In the genomic region with DNA sequence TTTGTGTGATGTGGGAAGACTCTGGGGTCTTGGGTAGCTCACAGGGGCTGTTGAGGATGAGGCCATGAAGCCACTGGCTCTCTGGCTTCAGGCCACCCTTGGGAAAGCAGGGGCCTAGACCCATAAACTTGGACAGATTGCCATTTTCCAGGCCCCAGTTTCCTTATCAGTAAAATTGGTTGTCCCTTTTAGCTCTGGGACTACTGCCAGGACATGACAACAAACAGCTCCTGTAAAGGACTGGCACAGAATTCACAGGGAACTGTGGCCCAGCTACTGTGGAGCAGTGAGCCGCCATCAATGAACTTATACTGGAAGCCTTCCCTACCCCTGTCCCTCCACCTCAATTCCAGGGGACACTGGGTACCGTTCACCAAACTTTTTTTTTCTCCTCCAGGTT, we compare ENCODE assay signal across 8 cellular contexts. TPM values are rescaled to one million over a fixed set of nuclear protein-coding genes. Genes with fewer than 3 reads are reported as not detected.
DNase-seq lines count a peak whose midpoint lies in the region; ATAC-seq, FAIRE-seq and TF ChIP-seq lines count a peak whose summit lies in the region.
"Not testable (repeated sequence)": the region's sequence is repeated elsewhere in the genome, so short reads cannot be mapped to it uniquely, and the experiment has no call there.
"Had no signal": no experiment of that assay in that cellular context is flagged by ENCODE, and none has a peak within 500 bp of the region (broad histone marks: within the 10 kb centered on the region; RNA-seq: fewer than 3 reads in every experiment).

No MANE protein-coding gene starts in this region.

- not testable (repeated sequence) for H3K4me2 ChIP-seq in SK-N-SH; HepG2 (ENCODE audit: low read depth, low read length)

- H3K4me3 ChIP-seq in BE2C (ENCODE audit: low read depth, low read length); SK-N-SH (ENCODE audit: low read depth in 2 of 2, low read length in 1 of 2); coronary artery; heart right ventricle; HepG2 (replicated peaks in 1 of 3; ENCODE audit: insufficient read depth in 1 of 3, low read depth in 2 of 3, low read length in 3 of 3); prostate gland: not testable (repeated sequence)

- not testable (repeated sequence) for TF ChIP-seq RAD21 in SK-N-SH (IDR thresholded peaks at IDR 0.05; ENCODE audit: low read length); HepG2 (CRISPR knock-in tag; IDR thresholded peaks at IDR 0.05)

- BruUV-seq in HepG2 (replicated peaks; lab: Mats Ljungman, UMichigan) = not testable (repeated sequence)

- 32% methylated on average over 2 of the region's 2 CpGs for WGBS in SK-N-SH (ENCODE audit: low lambda C conversion rate)
- 49 to 53% methylated on average over 2 of the region's 2 CpGs for WGBS in heart right ventricle, 2 donors
- WGBS in HepG2 (ENCODE audit: low lambda C conversion rate) = 74% methylated on average over 2 of the region's 2 CpGs
- WGBS in prostate gland = 35% methylated on average over 2 of the region's 2 CpGs

- DNase-seq in BE2C (peak; percentile 77), heart right ventricle (peak in 1 of 2 donors; percentile 46), prostate gland (ENCODE audit: low spot score) (peak; percentile 24)
- not testable (repeated sequence) for DNase-seq in SK-N-SH; coronary artery (ENCODE audit: low spot score); HepG2 (ENCODE audit: low spot score)

- H3K27me3 ChIP-seq in BE2C; SK-N-SH (ENCODE audit: insufficient read depth); heart right ventricle; HepG2 (ENCODE audit: control insufficient read depth in 1 of 2, insufficient read depth in 2 of 2, low read length in 2 of 2); prostate gland (replicated peaks; ENCODE audit: insufficient read depth): not testable (repeated sequence)

- not testable (repeated sequence) for H3K9ac ChIP-seq in SK-N-SH; HepG2 (ENCODE audit: insufficient read depth, low read depth, low read length)

- not testable (repeated sequence) for TF ChIP-seq CTCF in BE2C (IDR thresholded peaks at IDR 0.05; ENCODE audit: low read depth, low read length); SK-N-SH (IDR thresholded peaks at IDR 0.05); coronary artery (IDR thresholded peaks at IDR 0.05); heart right ventricle (IDR thresholded peaks at IDR 0.05); HepG2 (CRISPR knock-in tag; IDR thresholded peaks at IDR 0.05); prostate gland (IDR thresholded peaks at IDR 0.05)

- peak in 1 of 2 experiments; percentile 34; a peak in 1 of 4 replicates for TF ChIP-seq EP300 in SK-N-SH (IDR thresholded peaks at IDR 0.05; ENCODE audit: borderline replicate concordance in 1 of 2, low read depth in 1 of 2, low read length in 1 of 2)
- not testable (repeated sequence) for TF ChIP-seq EP300 in HepG2 (IDR thresholded peaks at IDR 0.05; ENCODE audit: low read depth in 2 of 2, low read length in 2 of 2); HepG2 (CRISPR knock-in tag; IDR thresholded peaks at IDR 0.05; ENCODE audit: borderline replicate concordance)

- not testable (repeated sequence) for H3K9me3 ChIP-seq in BE2C; SK-N-SH; heart right ventricle; HepG2 (ENCODE audit: low read length); prostate gland

- H3K4me1 ChIP-seq in BE2C (peaks cover 15% of the 10 kb centered on the region), SK-N-SH (ENCODE audit: control insufficient read depth in 1 of 2, insufficient read depth in 2 of 2, low read depth in 1 of 2, low read length in 1 of 2) (peaks cover 0 to 15% of the 10 kb centered on the region in 2 experiments; a peak in 1 of 4 replicates), heart right ventricle (peaks cover 0 to 32% (median 2%) of the 10 kb centered on the region in 9 donors)
- H3K4me1 ChIP-seq in HepG2 (ENCODE audit: insufficient read depth, low read length); prostate gland (replicated peaks): not testable (repeated sequence)

- H2AFZ ChIP-seq in SK-N-SH (ENCODE audit: low read depth); HepG2 (ENCODE audit: low read length): not testable (repeated sequence)

- H3F3A ChIP-seq in SK-N-SH (replicated peaks; ENCODE audit: insufficient read depth) = not testable (repeated sequence)

- intact Hi-C loops in heart right ventricle (cut with DNase I); HepG2 (cut with micrococcal nuclease; ENCODE audit: unreplicated experiment); prostate gland (cut with DNase I): not testable (repeated sequence)

- CTCF ChIA-PET in SK-N-SH (lab: Yijun Ruan, JAX) = interaction anchor here (1.0 to 1.1 kb wide), 2 partner anchors 41 to 85 kb away, joined by 3 read pairs; no protein-coding TSS in a partner anchor
- CTCF ChIA-PET in HepG2 (lab: Yijun Ruan, JAX; ENCODE audit: low intra/inter-chr PET ratio, low total read pairs) = not testable (repeated sequence)

- H4K20me1 ChIP-seq in SK-N-SH (ENCODE audit: insufficient read depth); HepG2 (ENCODE audit: insufficient read depth, low read length): not testable (repeated sequence)

- POLR2A ChIA-PET in SK-N-SH (lab: Yijun Ruan, JAX); HepG2 (lab: Yijun Ruan, JAX): not testable (repeated sequence)

- peak; percentile 30 for FAIRE-seq in HepG2 (lab: Jason Lieb, UNC)

- H3K9me2 ChIP-seq in SK-N-SH = not testable (repeated sequence)

- H3K79me2 ChIP-seq in SK-N-SH (ENCODE audit: insufficient read depth); HepG2 (ENCODE audit: insufficient read depth, low read length): not testable (repeated sequence)

- peak overlapping the region in 1 of 2 experiments; percentile 53; a peak in 2 of 4 replicates for H3K27ac ChIP-seq in SK-N-SH (ENCODE audit: low read depth in 2 of 2, low read length in 1 of 2)
- H3K27ac ChIP-seq in coronary artery = peak overlapping the region; percentile 32 to 65
- H3K27ac ChIP-seq in heart right ventricle = peak overlapping the region in 7 of 10 donors; percentile 31 to 52 (median 47)
- not testable (repeated sequence) for H3K27ac ChIP-seq in HepG2 (ENCODE audit: extremely low read length, insufficient read depth, low read length)
- peak overlapping the region in 1 of 2 donors; percentile 23 for H3K27ac ChIP-seq in prostate gland

- not testable (repeated sequence) for H3K36me3 ChIP-seq in BE2C; SK-N-SH (replicated peaks in 1 of 2; ENCODE audit: control insufficient read depth in 1 of 2, insufficient read depth in 2 of 2, low read length in 1 of 2); heart right ventricle; HepG2 (replicated peaks in 1 of 2; ENCODE audit: control insufficient read depth in 1 of 2, insufficient read depth in 2 of 2, low read length in 2 of 2); prostate gland

- not testable (repeated sequence) for TF ChIP-seq POLR2A in HepG2 (IDR thresholded peaks at IDR 0.05; ENCODE audit: insufficient read depth in 1 of 2, low read depth in 2 of 2, low read length in 2 of 2); prostate gland (IDR thresholded peaks at IDR 0.05)

- peak; percentile 46 to 86 (median 64) for ATAC-seq in heart right ventricle
- ATAC-seq in HepG2 = not testable (repeated sequence)

- in situ Hi-C loops in HepG2 (cut with HindIII; ENCODE audit: extremely low pct_ligation_motif_present, low pct_unique_long_range_greater_than_20kb) = not testable (repeated sequence)

RNA-seq across cellular contexts. Expression of gene DUOX2, which starts 36.6 kb away (rescaled TPM):
- polyA plus RNA-seq in BE2C (2012; ENCODE audit: insufficient read depth, insufficient read length, low read depth) = 0.66 TPM
- 0.02 TPM in 1 of 2 replicates, not detected in the other for polyA plus RNA-seq in SK-N-SH (2012; rRNA removed)
- under 0.01 and 0.01 TPM in 2 replicates for polyA plus RNA-seq in SK-N-SH (2012; cell fraction: cytosol; rRNA removed)
- 0.02 TPM in 2 replicates for polyA plus RNA-seq in SK-N-SH (2012; cell fraction: nucleus; rRNA removed)
- total RNA-seq in heart right ventricle = under 1 TPM in 9 of 10 donors, not detected in 1; 0.05 to 0.49 (median 0.15) TPM
- polyA plus RNA-seq in heart right ventricle = under 1 TPM; 0.03 to 0.73 TPM
- total RNA-seq in HepG2 (2016; rRNA removed; fragmentation: Illumina TruSeq; extraction: Trizol) = not detected in 2 replicates
- total RNA-seq in HepG2 (2016; cell fraction: cytosol; rRNA removed; fragmentation: Illumina TruSeq; extraction: Trizol; ENCODE audit: low read depth) = not detected in 2 replicates
- total RNA-seq in HepG2 (2016; cell fraction: insoluble cytoplasmic fraction; rRNA removed; fragmentation: Illumina TruSeq; extraction: Trizol) = not detected in 2 replicates
- total RNA-seq in HepG2 (2016; cell fraction: membrane; rRNA removed; fragmentation: Illumina TruSeq; extraction: Trizol) = not detected in 2 replicates
- total RNA-seq in HepG2 (2016; cell fraction: nucleus; rRNA removed; fragmentation: Illumina TruSeq; extraction: Trizol) = not detected in 2 replicates
- 0.08 and 0.27 TPM in 2 replicates for polyA plus RNA-seq in HepG2 (2011; rRNA removed)
- polyA plus RNA-seq in HepG2 (2011; cell fraction: cytosol; rRNA removed) = 0.04 and 0.06 TPM in 2 replicates
- polyA plus RNA-seq in HepG2 (2011; cell fraction: nucleus; rRNA removed) = 1.3 and 1.5 TPM in 2 replicates
- 0.09 and 0.39 TPM in 2 replicates for polyA plus RNA-seq in HepG2 (2012)
- polyA plus RNA-seq in HepG2 (2016; cell fraction: cytosol; fragmentation: Illumina TruSeq; extraction: Trizol; ENCODE audit: low read depth) = not detected in 2 replicates
- polyA plus RNA-seq in HepG2 (2016; cell fraction: insoluble cytoplasmic fraction; fragmentation: Illumina TruSeq; extraction: Trizol; ENCODE audit: low read depth) = not detected in 2 replicates
- polyA plus RNA-seq in HepG2 (2016; cell fraction: membrane; fragmentation: Illumina TruSeq; extraction: Trizol; ENCODE audit: low read depth) = not detected in 2 replicates
- not detected in 2 replicates for polyA plus RNA-seq in HepG2 (2016; cell fraction: nucleus; fragmentation: Illumina TruSeq; extraction: Trizol; ENCODE audit: insufficient read depth, low read depth)
- 0.02 and 0.16 TPM in 2 replicates for polyA minus RNA-seq in HepG2 (2011; rRNA and poly(A)+ RNA removed; ENCODE audit: low replicate concordance)
- polyA minus RNA-seq in HepG2 (2011; cell fraction: cytosol; rRNA and poly(A)+ RNA removed) = 0.09 and 0.30 TPM in 2 replicates
- polyA minus RNA-seq in HepG2 (2011; cell fraction: nucleus; rRNA and poly(A)+ RNA removed) = 0.39 and 0.62 TPM in 2 replicates
- total RNA-seq in prostate gland = 1 to 10 TPM; 2.3 to 2.5 TPM
- total RNA-seq: H1, LHCN-M2 had no signal

RNA-seq across cellular contexts. Expression of gene DUOXA2, which starts 36.7 kb away (rescaled TPM):
- polyA plus RNA-seq in BE2C (2012; ENCODE audit: insufficient read depth, insufficient read length, low read depth) = not detected
- polyA plus RNA-seq in SK-N-SH (2012; rRNA removed) = not detected in 2 replicates
- not detected in 2 replicates for polyA plus RNA-seq in SK-N-SH (2012; cell fraction: cytosol; rRNA removed)
- not detected in 2 replicates for polyA plus RNA-seq in SK-N-SH (2012; cell fraction: nucleus; rRNA removed)
- total RNA-seq in heart right ventricle = not detected
- polyA plus RNA-seq in heart right ventricle = not detected
- not detected in 2 replicates for total RNA-seq in HepG2 (2016; rRNA removed; fragmentation: Illumina TruSeq; extraction: Trizol)
- total RNA-seq in HepG2 (2016; cell fraction: cytosol; rRNA removed; fragmentation: Illumina TruSeq; extraction: Trizol; ENCODE audit: low read depth) = not detected in 2 replicates
- not detected in 2 replicates for total RNA-seq in HepG2 (2016; cell fraction: insoluble cytoplasmic fraction; rRNA removed; fragmentation: Illumina TruSeq; extraction: Trizol)
- not detected in 2 replicates for total RNA-seq in HepG2 (2016; cell fraction: membrane; rRNA removed; fragmentation: Illumina TruSeq; extraction: Trizol)
- not detected in 2 replicates for total RNA-seq in HepG2 (2016; cell fraction: nucleus; rRNA removed; fragmentation: Illumina TruSeq; extraction: Trizol)
- polyA plus RNA-seq in HepG2 (2011; rRNA removed) = 0.32 and 0.61 TPM in 2 replicates
- 0.27 TPM in 2 replicates for polyA plus RNA-seq in HepG2 (2011; cell fraction: cytosol; rRNA removed)
- 0.90 and 1.2 TPM in 2 replicates for polyA plus RNA-seq in HepG2 (2011; cell fraction: nucleus; rRNA removed)
- polyA plus RNA-seq in HepG2 (2012) = 0.12 and 0.71 TPM in 2 replicates
- not detected in 2 replicates for polyA plus RNA-seq in HepG2 (2016; cell fraction: cytosol; fragmentation: Illumina TruSeq; extraction: Trizol; ENCODE audit: low read depth)
- polyA plus RNA-seq in HepG2 (2016; cell fraction: insoluble cytoplasmic fraction; fragmentation: Illumina TruSeq; extraction: Trizol; ENCODE audit: low read depth) = not detected in 2 replicates
- not detected in 2 replicates for polyA plus RNA-seq in HepG2 (2016; cell fraction: membrane; fragmentation: Illumina TruSeq; extraction: Trizol; ENCODE audit: low read depth)
- polyA plus RNA-seq in HepG2 (2016; cell fraction: nucleus; fragmentation: Illumina TruSeq; extraction: Trizol; ENCODE audit: insufficient read depth, low read depth) = not detected in 2 replicates
- polyA minus RNA-seq in HepG2 (2011; rRNA and poly(A)+ RNA removed; ENCODE audit: low replicate concordance) = 0.32 TPM in 1 of 2 replicates, not detected in the other
- polyA minus RNA-seq in HepG2 (2011; cell fraction: cytosol; rRNA and poly(A)+ RNA removed) = not detected in 2 replicates
- polyA minus RNA-seq in HepG2 (2011; cell fraction: nucleus; rRNA and poly(A)+ RNA removed) = 0.37 TPM in 1 of 2 replicates, not detected in the other
- not detected for total RNA-seq in prostate gland
- total RNA-seq: H1, LHCN-M2 had no signal

RNA-seq across cellular contexts. Expression of gene DUOXA1, which starts 52.3 kb away (rescaled TPM):
- polyA plus RNA-seq in BE2C (2012; ENCODE audit: insufficient read depth, insufficient read length, low read depth) = not detected
- polyA plus RNA-seq in SK-N-SH (2012; rRNA removed) = 0.02 TPM in 1 of 2 replicates, not detected in the other
- 0.01 and 0.09 TPM in 2 replicates for polyA plus RNA-seq in SK-N-SH (2012; cell fraction: cytosol; rRNA removed)
- polyA plus RNA-seq in SK-N-SH (2012; cell fraction: nucleus; rRNA removed) = 0.44 and 1.2 TPM in 2 replicates
- 1 to 10 TPM in 1 of 10 donors, under 1 TPM in 8, not detected in 1; 0.11 to 1.3 (median 0.47) TPM for total RNA-seq in heart right ventricle
- polyA plus RNA-seq in heart right ventricle = 1 to 10 TPM in 1 of 2 donors, under 1 TPM in 1; 0.16 to 1.3 TPM
- not detected in 2 replicates for total RNA-seq in HepG2 (2016; rRNA removed; fragmentation: Illumina TruSeq; extraction: Trizol)
- total RNA-seq in HepG2 (2016; cell fraction: cytosol; rRNA removed; fragmentation: Illumina TruSeq; extraction: Trizol; ENCODE audit: low read depth) = not detected in 2 replicates
- total RNA-seq in HepG2 (2016; cell fraction: insoluble cytoplasmic fraction; rRNA removed; fragmentation: Illumina TruSeq; extraction: Trizol) = not detected in 2 replicates
- not detected in 2 replicates for total RNA-seq in HepG2 (2016; cell fraction: membrane; rRNA removed; fragmentation: Illumina TruSeq; extraction: Trizol)
- total RNA-seq in HepG2 (2016; cell fraction: nucleus; rRNA removed; fragmentation: Illumina TruSeq; extraction: Trizol) = not detected in 2 replicates
- polyA plus RNA-seq in HepG2 (2011; rRNA removed) = 0.10 TPM in 1 of 2 replicates, not detected in the other
- polyA plus RNA-seq in HepG2 (2011; cell fraction: cytosol; rRNA removed) = 0.03 and 0.07 TPM in 2 replicates
- 0.14 TPM in 1 of 2 replicates, not detected in the other for polyA plus RNA-seq in HepG2 (2011; cell fraction: nucleus; rRNA removed)
- polyA plus RNA-seq in HepG2 (2012) = 0.19 TPM in 1 of 2 replicates, not detected in the other
- polyA plus RNA-seq in HepG2 (2016; cell fraction: cytosol; fragmentation: Illumina TruSeq; extraction: Trizol; ENCODE audit: low read depth) = not detected in 2 replicates
- not detected in 2 replicates for polyA plus RNA-seq in HepG2 (2016; cell fraction: insoluble cytoplasmic fraction; fragmentation: Illumina TruSeq; extraction: Trizol; ENCODE audit: low read depth)
- not detected in 2 replicates for polyA plus RNA-seq in HepG2 (2016; cell fraction: membrane; fragmentation: Illumina TruSeq; extraction: Trizol; ENCODE audit: low read depth)
- polyA plus RNA-seq in HepG2 (2016; cell fraction: nucleus; fragmentation: Illumina TruSeq; extraction: Trizol; ENCODE audit: insufficient read depth, low read depth) = not detected in 2 replicates
- polyA minus RNA-seq in HepG2 (2011; rRNA and poly(A)+ RNA removed; ENCODE audit: low replicate concordance) = 0.14 TPM in 2 replicates
- not detected in 2 replicates for polyA minus RNA-seq in HepG2 (2011; cell fraction: cytosol; rRNA and poly(A)+ RNA removed)
- not detected in 2 replicates for polyA minus RNA-seq in HepG2 (2011; cell fraction: nucleus; rRNA and poly(A)+ RNA removed)
- 10 to 100 TPM; 17.6 to 38.8 TPM for total RNA-seq in prostate gland
- total RNA-seq: H1, LHCN-M2 had no signal

RNA-seq across cellular contexts. Expression of gene DUOX1, which starts 52.4 kb away (rescaled TPM):
- 1.4 TPM for polyA plus RNA-seq in BE2C (2012; ENCODE audit: insufficient read depth, insufficient read length, low read depth)
- polyA plus RNA-seq in SK-N-SH (2012; rRNA removed) (not detected in 2 replicates), heart right ventricle (under 1 TPM; 0.14 to 0.80 TPM), HepG2 (2011; rRNA removed) (0.03 TPM in 1 of 2 replicates, not detected in the other)
- under 0.01 and 0.01 TPM in 2 replicates for polyA plus RNA-seq in SK-N-SH (2012; cell fraction: cytosol; rRNA removed)
- polyA plus RNA-seq in SK-N-SH (2012; cell fraction: nucleus; rRNA removed) = 0.01 and 0.04 TPM in 2 replicates
- total RNA-seq in heart right ventricle (under 1 TPM in 9 of 10 donors, not detected in 1; 0.17 to 0.99 (median 0.61) TPM), HepG2 (2016; rRNA removed; fragmentation: Illumina TruSeq; extraction: Trizol) (not detected in 2 replicates), prostate gland (10 to 100 TPM; 18.4 to 32.1 TPM)
- not detected in 2 replicates for total RNA-seq in HepG2 (2016; cell fraction: cytosol; rRNA removed; fragmentation: Illumina TruSeq; extraction: Trizol; ENCODE audit: low read depth)
- not detected in 2 replicates for total RNA-seq in HepG2 (2016; cell fraction: insoluble cytoplasmic fraction; rRNA removed; fragmentation: Illumina TruSeq; extraction: Trizol)
- not detected in 2 replicates for total RNA-seq in HepG2 (2016; cell fraction: membrane; rRNA removed; fragmentation: Illumina TruSeq; extraction: Trizol)
- total RNA-seq in HepG2 (2016; cell fraction: nucleus; rRNA removed; fragmentation: Illumina TruSeq; extraction: Trizol) = not detected in 2 replicates
- polyA plus RNA-seq in HepG2 (2011; cell fraction: cytosol; rRNA removed) = not detected in 2 replicates
- polyA plus RNA-seq in HepG2 (2011; cell fraction: nucleus; rRNA removed) = 0.03 TPM in 1 of 2 replicates, not detected in the other
- polyA plus RNA-seq in HepG2 (2012) = 0.28 and 0.65 TPM in 2 replicates
- polyA plus RNA-seq in HepG2 (2016; cell fraction: cytosol; fragmentation: Illumina TruSeq; extraction: Trizol; ENCODE audit: low read depth) = not detected in 2 replicates
- 0.13 TPM in 1 of 2 replicates, not detected in the other for polyA plus RNA-seq in HepG2 (2016; cell fraction: insoluble cytoplasmic fraction; fragmentation: Illumina TruSeq; extraction: Trizol; ENCODE audit: low read depth)
- polyA plus RNA-seq in HepG2 (2016; cell fraction: membrane; fragmentation: Illumina TruSeq; extraction: Trizol; ENCODE audit: low read depth) = not detected in 2 replicates
- polyA plus RNA-seq in HepG2 (2016; cell fraction: nucleus; fragmentation: Illumina TruSeq; extraction: Trizol; ENCODE audit: insufficient read depth, low read depth) = not detected in 2 replicates
- 0.47 TPM in 1 of 2 replicates, not detected in the other for polyA minus RNA-seq in HepG2 (2011; rRNA and poly(A)+ RNA removed; ENCODE audit: low replicate concordance)
- polyA minus RNA-seq in HepG2 (2011; cell fraction: cytosol; rRNA and poly(A)+ RNA removed) = not detected in 2 replicates
- polyA minus RNA-seq in HepG2 (2011; cell fraction: nucleus; rRNA and poly(A)+ RNA removed) = not detected in 2 replicates

RNA-seq across cellular contexts. Expression of gene SORD, which starts 54.4 kb away (rescaled TPM):
- 35.3 TPM for polyA plus RNA-seq in BE2C (2012; ENCODE audit: insufficient read depth, insufficient read length, low read depth)
- 35.1 and 40.8 TPM in 2 replicates for polyA plus RNA-seq in SK-N-SH (2012; rRNA removed)
- polyA plus RNA-seq in SK-N-SH (2012; cell fraction: cytosol; rRNA removed) = 24.6 and 29.7 TPM in 2 replicates
- polyA plus RNA-seq in SK-N-SH (2012; cell fraction: nucleus; rRNA removed) = 56.5 and 58.9 TPM in 2 replicates
- 10 to 100 TPM in 8 of 10 donors, 1 to 10 TPM in 2; 8.3 to 15.2 (median 11.8) TPM for total RNA-seq in heart right ventricle
- polyA plus RNA-seq in heart right ventricle = 1 to 10 TPM; 2.2 to 3.2 TPM
- total RNA-seq in HepG2 (2016; rRNA removed; fragmentation: Illumina TruSeq; extraction: Trizol) = 59.1 and 104 TPM in 2 replicates
- 7.1 and 7.4 TPM in 2 replicates for total RNA-seq in HepG2 (2016; cell fraction: cytosol; rRNA removed; fragmentation: Illumina TruSeq; extraction: Trizol; ENCODE audit: low read depth)
- 59.7 and 103 TPM in 2 replicates for total RNA-seq in HepG2 (2016; cell fraction: insoluble cytoplasmic fraction; rRNA removed; fragmentation: Illumina TruSeq; extraction: Trizol)
- 22.6 and 22.9 TPM in 2 replicates for total RNA-seq in HepG2 (2016; cell fraction: membrane; rRNA removed; fragmentation: Illumina TruSeq; extraction: Trizol)
- total RNA-seq in HepG2 (2016; cell fraction: nucleus; rRNA removed; fragmentation: Illumina TruSeq; extraction: Trizol) = 46.4 and 52.3 TPM in 2 replicates
- polyA plus RNA-seq in HepG2 (2011; rRNA removed) = 73.1 and 95.3 TPM in 2 replicates
- polyA plus RNA-seq in HepG2 (2011; cell fraction: cytosol; rRNA removed) = 78.7 and 91.6 TPM in 2 replicates
- 94.1 and 102 TPM in 2 replicates for polyA plus RNA-seq in HepG2 (2011; cell fraction: nucleus; rRNA removed)
- 74.2 and 78.2 TPM in 2 replicates for polyA plus RNA-seq in HepG2 (2012)
- polyA plus RNA-seq in HepG2 (2016; cell fraction: cytosol; fragmentation: Illumina TruSeq; extraction: Trizol; ENCODE audit: low read depth) = 10.6 and 11.4 TPM in 2 replicates
- polyA plus RNA-seq in HepG2 (2016; cell fraction: insoluble cytoplasmic fraction; fragmentation: Illumina TruSeq; extraction: Trizol; ENCODE audit: low read depth) = 128 and 136 TPM in 2 replicates
- polyA plus RNA-seq in HepG2 (2016; cell fraction: membrane; fragmentation: Illumina TruSeq; extraction: Trizol; ENCODE audit: low read depth) = 18.9 and 20.0 TPM in 2 replicates
- polyA plus RNA-seq in HepG2 (2016; cell fraction: nucleus; fragmentation: Illumina TruSeq; extraction: Trizol; ENCODE audit: insufficient read depth, low read depth) = 92.1 and 93.6 TPM in 2 replicates
- 117 and 252 TPM in 2 replicates for polyA minus RNA-seq in HepG2 (2011; rRNA and poly(A)+ RNA removed; ENCODE audit: low replicate concordance)
- polyA minus RNA-seq in HepG2 (2011; cell fraction: cytosol; rRNA and poly(A)+ RNA removed) = 46.5 and 50.3 TPM in 2 replicates
- polyA minus RNA-seq in HepG2 (2011; cell fraction: nucleus; rRNA and poly(A)+ RNA removed) = 35.7 and 43.0 TPM in 2 replicates
- 100 to 1,000 TPM; 197 to 593 TPM for total RNA-seq in prostate gland

Comparison
In these comparisons a context has a peak if more than half of its experiments do, and no peak if none do; other contexts are left out.
1. RNA of gene DUOXA1, which starts 52.3 kb away (total RNA-seq): 17.6 to 38.8 TPM in prostate gland; 0.11 to 1.3 TPM in heart right ventricle and not detected in HepG2; every median in the first group is over 4 times any median in the second.